8 cellular contexts compared by ENCODE assay signal in genomic region chr22:29765905-29766631, GRCh38. TPM values are rescaled to one million over a fixed set of nuclear protein-coding genes. Genes with fewer than 3 reads are reported as not detected.
DNase-seq lines count a peak whose midpoint lies in the region; ATAC-seq and TF ChIP-seq lines count a peak whose summit lies in the region.

No MANE protein-coding gene starts in this region.

- peak overlapping the region; percentile 74 for H3K9ac ChIP-seq in trophoblast cell (ENCODE audit: low read length)

- H3K4me3 Mint-ChIP-seq in activated CD4-positive, alpha-beta T cell treated with anti-CD3 and anti-CD28 coated beads for 36 hours, result peak overlapping the region; percentile 99

- H3K4me3 ChIP-seq in WI38 (ENCODE audit: low read depth, low read length) (peak overlapping the region; percentile 88), esophagus squamous epithelium (peak overlapping the region; percentile 67 to 98 (median 77)), trophoblast cell (ENCODE audit: low read depth, low read length) (peak overlapping the region; percentile 77)

- no peak overlapping the region for H3K23ac ChIP-seq in trophoblast cell (ENCODE audit: low read length)

- H3K9me3 ChIP-seq in esophagus squamous epithelium, result no peaks in the 10 kb centered on the region
- no peaks in the 10 kb centered on the region for H3K9me3 ChIP-seq in trophoblast cell (ENCODE audit: insufficient read depth, low read depth, low read length)

- H3K79me1 ChIP-seq in trophoblast cell (ENCODE audit: low read length), result peaks cover 8% of the 10 kb centered on the region

- peaks cover 31% of the 10 kb centered on the region for H3K4me1 Mint-ChIP-seq in activated CD4-positive, alpha-beta T cell treated with anti-CD3 and anti-CD28 coated beads for 36 hours

- peak overlapping the region; percentile 89 to 96 (median 92) for H3K27ac ChIP-seq in esophagus squamous epithelium
- H3K27ac ChIP-seq in trophoblast cell (ENCODE audit: low read depth, low read length), result peak overlapping the region; percentile 69

- no peak overlapping the region for H2BK12ac ChIP-seq in trophoblast cell (ENCODE audit: low read length)

- H3K27me3 ChIP-seq in esophagus squamous epithelium (no peaks in the 10 kb centered on the region), trophoblast cell (ENCODE audit: insufficient read depth, low read length) (no peaks in the 10 kb centered on the region)

- WGBS in esophagus squamous epithelium, 2 donors, result 67 to 85% methylated on average over 9 to 12 of the region's 15 CpGs
- WGBS in trophoblast cell (ENCODE audit: extremely low coverage, insufficient coverage, insufficient read length), result no CpG with 5 or more reads among the region's 15 CpGs

- TF ChIP-seq CTCF in WI38 (IDR thresholded peaks at IDR 0.05; ENCODE audit: low read depth, low read length) (no peak), esophagus squamous epithelium (IDR thresholded peaks at IDR 0.05) (no peak)

- H3K4me2 ChIP-seq in trophoblast cell (ENCODE audit: low read length), result peak overlapping the region; percentile 93

- POLR2A ChIA-PET in activated CD4-positive, alpha-beta T cell treated with anti-CD3 and anti-CD28 coated beads for 36 hours (lab: Charles Lee), result interaction anchor here (0.5 to 1.1 kb wide), 3 partner anchors 213 to 461 kb away, joined by 4 to 12 read pairs (median 4); partner anchors contain the start of gene THOC5

- peak overlapping the region; percentile 51 for H2AFZ ChIP-seq in trophoblast cell (ENCODE audit: insufficient read depth, low read length, poor library complexity)

- peak overlapping the region; percentile 25 for H3K14ac ChIP-seq in trophoblast cell (ENCODE audit: low read length)

- peak overlapping the region; percentile 70 for H4K12ac ChIP-seq in trophoblast cell (ENCODE audit: low read depth, low read length)

- peak overlapping the region; percentile 9 for H3K18ac ChIP-seq in trophoblast cell (ENCODE audit: low read length)

- peaks cover 10% of the 10 kb centered on the region for H3K79me2 ChIP-seq in trophoblast cell (ENCODE audit: control insufficient read depth, insufficient read depth, low read length, poor library complexity)

- H3K4me1 ChIP-seq in esophagus squamous epithelium, result peaks cover 21 to 34% (median 24%) of the 10 kb centered on the region in 3 donors
- peaks cover 6 to 14% of the 10 kb centered on the region in 2 experiments for H3K4me1 ChIP-seq in trophoblast cell (ENCODE audit: control insufficient read depth in 1 of 2, insufficient read depth in 2 of 2, low read length in 2 of 2)

- H3K36me3 ChIP-seq in esophagus squamous epithelium (peaks cover 6 to 23% (median 9%) of the 10 kb centered on the region in 3 donors), trophoblast cell (ENCODE audit: control insufficient read depth in 1 of 2, insufficient read depth in 2 of 2, low read length in 2 of 2) (peaks cover 4 to 11% of the 10 kb centered on the region in 2 experiments)

- no peak for TF ChIP-seq POLR2A in esophagus squamous epithelium (IDR thresholded peaks at IDR 0.05)

- peak overlapping the region; percentile 45 for H4K91ac ChIP-seq in trophoblast cell (ENCODE audit: low read depth, low read length)

- intact Hi-C loops in activated CD4-positive, alpha-beta T cell treated with anti-CD3 and anti-CD28 coated beads for 36 hours (cut with DNase I, micrococcal nuclease), result loop anchor here (2.0 to 10.0 kb wide), 10 partner anchors 116 to 1203 kb away; partner anchors contain the start of genes CHEK2 (in 1 of the 2), HORMAD2 (in 1 of the 2), HSCB (in 1 of the 2) and MORC2 (in 1 of the 2)
- intact Hi-C loops in esophagus squamous epithelium (cut with DNase I), result no loop called here

- ATAC-seq in activated CD4-positive, alpha-beta T cell treated with anti-CD3 and anti-CD28 coated beads for 36 hours, result peak; percentile 31
- peak; percentile 21 for ATAC-seq in HG03175 (IDR thresholded peaks at IDR 0.05; ENCODE audit: unreplicated experiment)
- no peak for ATAC-seq in HG03025 (IDR thresholded peaks at IDR 0.05; ENCODE audit: low FRiP score, unreplicated experiment)

- H3K4ac ChIP-seq in trophoblast cell (ENCODE audit: low read depth, low read length), result peak overlapping the region; percentile 17

- no peaks in the 10 kb centered on the region for H3K27me3 Mint-ChIP-seq in activated CD4-positive, alpha-beta T cell treated with anti-CD3 and anti-CD28 coated beads for 36 hours

- peak overlapping the region; percentile 1 for H2BK120ac ChIP-seq in trophoblast cell (ENCODE audit: insufficient read depth, low read length, poor library complexity)

- H4K8ac ChIP-seq in trophoblast cell (ENCODE audit: low read depth, low read length), result peak overlapping the region; percentile 62

- H2BK5ac ChIP-seq in trophoblast cell (ENCODE audit: low read depth, low read length, poor library complexity), result peak overlapping the region; percentile 16

- H2AK5ac ChIP-seq in trophoblast cell (ENCODE audit: low read length), result peak overlapping the region; percentile 30

- DNase-seq in activated CD4-positive, alpha-beta T cell treated with anti-CD3 and anti-CD28 coated beads for 36 hours, result peak; percentile 64
- no peak for DNase-seq in activated CD4-positive, alpha-beta T cell treated with anti-CD3 and anti-CD28 coated beads for 1 hour
- no peak for DNase-seq in esophagus squamous epithelium (lab: John Stamatoyannopoulos, UW)
- DNase-seq in trophoblast cell, result no peak
- no peak for DNase-seq in NK-92 treated with Interleukin-12 subunit alpha and Interleukin-12 subunit beta, amount 100 ng/mL, for 24 hours (lab: John Stamatoyannopoulos, UW)

- no peaks in the 10 kb centered on the region for H3K9me3 Mint-ChIP-seq in activated CD4-positive, alpha-beta T cell treated with anti-CD3 and anti-CD28 coated beads for 36 hours (ENCODE audit: low read depth)

- CTCF ChIA-PET in activated CD4-positive, alpha-beta T cell treated with anti-CD3 and anti-CD28 coated beads for 36 hours (lab: Charles Lee), result interaction anchor here (0.6 to 1.4 kb wide), 5 partner anchors 13 to 321 kb away, joined by 3 read pairs; no protein-coding TSS in a partner anchor

- H3K36me3 Mint-ChIP-seq in activated CD4-positive, alpha-beta T cell treated with anti-CD3 and anti-CD28 coated beads for 36 hours (ENCODE audit: low read depth), result peaks cover 25% of the 10 kb centered on the region

- H3K27ac Mint-ChIP-seq in activated CD4-positive, alpha-beta T cell treated with anti-CD3 and anti-CD28 coated beads for 36 hours, result peak overlapping the region; percentile 98

RNA-seq across cellular contexts. Expression of gene ZMAT5, which starts 0.7 kb away (rescaled TPM):
- 10 to 100 TPM; 19.2 to 25.1 TPM for total RNA-seq in activated CD4-positive, alpha-beta T cell treated with anti-CD3 and anti-CD28 coated beads for 36 hours
- 10 to 100 TPM; 10.1 to 43.8 (median 18.1) TPM for total RNA-seq in esophagus squamous epithelium
- polyA plus RNA-seq in trophoblast cell (2013), result 12.7 and 14.0 TPM in 2 replicates

RNA-seq across cellular contexts. Expression of gene UQCR10, which starts 1.1 kb away (rescaled TPM):
- total RNA-seq in activated CD4-positive, alpha-beta T cell treated with anti-CD3 and anti-CD28 coated beads for 36 hours, result 10 to 100 TPM; 95.5 to 95.9 TPM
- total RNA-seq in esophagus squamous epithelium, result 10 to 100 TPM; 50.7 to 94.8 (median 65.0) TPM
- polyA plus RNA-seq in trophoblast cell (2013), result 143 and 144 TPM in 2 replicates

RNA-seq across cellular contexts. Expression of gene CABP7, which starts 46.3 kb away (rescaled TPM):
- total RNA-seq in activated CD4-positive, alpha-beta T cell treated with anti-CD3 and anti-CD28 coated beads for 36 hours, result not detected
- under 1 TPM in 1 of 4 donors, not detected in 3; 0.13 TPM for total RNA-seq in esophagus squamous epithelium
- polyA plus RNA-seq in trophoblast cell (2013), result not detected in 2 replicates
